In the genomic region with DNA sequence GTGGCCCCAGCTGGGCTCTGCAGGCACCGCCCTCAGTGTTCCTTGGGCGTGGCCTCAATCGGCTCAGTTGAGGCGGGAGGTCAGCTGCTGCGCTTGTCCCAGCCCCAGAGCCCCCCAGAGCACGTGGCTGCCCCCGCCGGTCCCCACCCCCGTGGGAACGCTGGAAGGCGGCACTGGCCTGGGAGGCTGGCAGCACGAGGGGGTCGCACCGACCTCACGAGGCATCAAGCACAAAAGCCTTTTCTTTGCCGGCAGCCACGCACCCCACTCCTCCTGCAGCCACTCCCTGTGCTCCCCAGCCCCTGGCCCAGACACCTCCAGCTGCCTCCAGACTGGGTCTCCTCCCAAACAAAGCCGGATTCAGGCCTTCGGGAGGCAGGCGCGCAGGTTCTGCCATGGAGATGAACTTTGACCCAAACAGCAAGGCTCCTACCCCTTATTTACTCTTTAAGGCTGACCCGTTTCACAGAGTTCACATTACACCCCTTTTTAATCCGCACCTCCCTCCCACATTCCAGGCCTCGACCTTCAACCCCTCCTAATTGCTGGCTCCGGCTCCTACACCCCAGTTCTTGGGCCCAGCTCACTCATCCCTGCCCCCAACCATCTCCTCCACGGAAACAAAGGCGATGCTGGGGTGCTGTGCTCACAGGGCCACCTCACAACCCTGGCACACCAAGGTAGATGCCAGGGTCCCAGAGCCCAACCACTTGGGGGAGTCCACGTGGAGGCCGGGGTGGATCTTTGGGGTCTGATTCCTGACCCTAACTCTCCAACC, we compare ENCODE assay signal across 1 cellular context.
TF ChIP-seq lines count a peak whose summit lies in the region.

No MANE protein-coding gene starts in this region.

TF ChIP-seq in HepG2, 621 proteins besides CTCF, POLR2A, EP300 and RAD21 (continued from another document and continues in another):
- peak; percentile 45; the same call in 1 of the 2 replicates for TF ChIP-seq HOMEZ (CRISPR knock-in tag; IDR thresholded peaks at IDR 0.05; ENCODE audit: low read depth)
- peak; percentile 89 for TF ChIP-seq NCOA2 (CRISPR knock-in tag; IDR thresholded peaks at IDR 0.05)
- TF ChIP-seq ZNF232 (CRISPR knock-in tag; IDR thresholded peaks at IDR 0.05; ENCODE audit: borderline replicate concordance): peak; percentile 39; the same call in 1 of the 2 replicates
- TF ChIP-seq ZNF230 (CRISPR knock-in tag; IDR thresholded peaks at IDR 0.05): 0 out of 2 replicates have a peak, but pooled peaks have one; percentile 25
- TF ChIP-seq ZMYM3 (CRISPR knock-in tag; IDR thresholded peaks at IDR 0.05): peak; percentile 71
- peak; percentile 94 for TF ChIP-seq HNRNPL (IDR thresholded peaks at IDR 0.05; ENCODE audit: low read depth, low read length)
- TF ChIP-seq, protein P1, sequence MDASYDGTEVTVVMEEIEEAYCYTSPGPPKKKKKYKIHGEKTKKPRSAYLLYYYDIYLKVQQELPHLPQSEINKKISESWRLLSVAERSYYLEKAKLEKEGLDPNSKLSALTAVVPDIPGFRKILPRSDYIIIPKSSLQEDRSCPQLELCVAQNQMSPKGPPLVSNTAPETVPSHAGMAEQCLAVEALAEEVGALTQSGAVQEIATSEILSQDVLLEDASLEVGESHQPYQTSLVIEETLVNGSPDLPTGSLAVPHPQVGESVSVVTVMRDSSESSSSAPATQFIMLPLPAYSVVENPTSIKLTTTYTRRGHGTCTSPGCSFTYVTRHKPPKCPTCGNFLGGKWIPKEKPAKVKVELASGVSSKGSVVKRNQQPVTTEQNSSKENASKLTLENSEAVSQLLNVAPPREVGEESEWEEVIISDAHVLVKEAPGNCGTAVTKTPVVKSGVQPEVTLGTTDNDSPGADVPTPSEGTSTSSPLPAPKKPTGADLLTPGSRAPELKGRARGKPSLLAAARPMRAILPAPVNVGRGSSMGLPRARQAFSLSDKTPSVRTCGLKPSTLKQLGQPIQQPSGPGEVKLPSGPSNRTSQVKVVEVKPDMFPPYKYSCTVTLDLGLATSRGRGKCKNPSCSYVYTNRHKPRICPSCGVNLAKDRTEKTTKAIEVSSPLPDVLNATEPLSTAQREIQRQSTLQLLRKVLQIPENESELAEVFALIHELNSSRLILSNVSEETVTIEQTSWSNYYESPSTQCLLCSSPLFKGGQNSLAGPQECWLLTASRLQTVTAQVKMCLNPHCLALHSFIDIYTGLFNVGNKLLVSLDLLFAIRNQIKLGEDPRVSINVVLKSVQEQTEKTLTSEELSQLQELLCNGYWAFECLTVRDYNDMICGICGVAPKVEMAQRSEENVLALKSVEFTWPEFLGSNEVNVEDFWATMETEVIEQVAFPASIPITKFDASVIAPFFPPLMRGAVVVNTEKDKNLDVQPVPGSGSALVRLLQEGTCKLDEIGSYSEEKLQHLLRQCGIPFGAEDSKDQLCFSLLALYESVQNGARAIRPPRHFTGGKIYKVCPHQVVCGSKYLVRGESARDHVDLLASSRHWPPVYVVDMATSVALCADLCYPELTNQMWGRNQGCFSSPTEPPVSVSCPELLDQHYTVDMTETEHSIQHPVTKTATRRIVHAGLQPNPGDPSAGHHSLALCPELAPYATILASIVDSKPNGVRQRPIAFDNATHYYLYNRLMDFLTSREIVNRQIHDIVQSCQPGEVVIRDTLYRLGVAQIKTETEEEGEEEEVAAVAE (CRISPR knock-in tag; IDR thresholded peaks at IDR 0.05; ENCODE audit: borderline replicate concordance): no peak
- TF ChIP-seq RARG (CRISPR knock-in tag; IDR thresholded peaks at IDR 0.05; ENCODE audit: low read depth): no peak
- peak; percentile 89 for TF ChIP-seq LCORL (IDR thresholded peaks at IDR 0.05)
- TF ChIP-seq LCORL (CRISPR knock-in tag; IDR thresholded peaks at IDR 0.05): peak; percentile 100
- peak; percentile 60; the same call in 1 of the 2 replicates for TF ChIP-seq FOXJ3 (CRISPR knock-in tag; IDR thresholded peaks at IDR 0.05; ENCODE audit: borderline replicate concordance)
- peak; percentile 67 for TF ChIP-seq ZMYM2 (CRISPR knock-in tag; IDR thresholded peaks at IDR 0.05)
- TF ChIP-seq FOXP1 (IDR thresholded peaks at IDR 0.05): 0 out of 2 replicates have a peak, but pooled peaks have one; percentile 11
- peak; percentile 85 for TF ChIP-seq FOXP1 (CRISPR knock-in tag; IDR thresholded peaks at IDR 0.05)
- peak; percentile 55; the same call in 1 of the 2 replicates for TF ChIP-seq MXD3 (CRISPR knock-in tag; IDR thresholded peaks at IDR 0.05)
- 0 out of 2 replicates have a peak, but pooled peaks have one; percentile 88 for TF ChIP-seq MATR3 (CRISPR knock-in tag; IDR thresholded peaks at IDR 0.05)
- 0 out of 2 replicates have a peak, but pooled peaks have one; percentile 64 for TF ChIP-seq RBAK (CRISPR knock-in tag; IDR thresholded peaks at IDR 0.05)
- peak; percentile 91; the same call in 1 of the 2 replicates for TF ChIP-seq MED1 (CRISPR knock-in tag; IDR thresholded peaks at IDR 0.05)
- 0 out of 2 replicates have a peak, but pooled peaks have one; percentile 57 for TF ChIP-seq ZNF615 (CRISPR knock-in tag; IDR thresholded peaks at IDR 0.05; ENCODE audit: borderline replicate concordance)
- TF ChIP-seq ZBTB25 (CRISPR knock-in tag; IDR thresholded peaks at IDR 0.05): peak; percentile 72; the same call in 1 of the 2 replicates
- peak; percentile 47; the same call in 1 of the 2 replicates for TF ChIP-seq FOXC1 (CRISPR knock-in tag; IDR thresholded peaks at IDR 0.05; ENCODE audit: borderline replicate concordance)
- TF ChIP-seq ZNF792 (CRISPR knock-in tag; IDR thresholded peaks at IDR 0.05): peak; percentile 98
- peak; percentile 79 for TF ChIP-seq TARDBP (CRISPR knock-in tag; IDR thresholded peaks at IDR 0.05)
- no peak for TF ChIP-seq ZFP62 (CRISPR knock-in tag; IDR thresholded peaks at IDR 0.05)
- peak; percentile 82 for TF ChIP-seq FOXO1 (CRISPR knock-in tag; IDR thresholded peaks at IDR 0.05)
- TF ChIP-seq ZNF451 (CRISPR knock-in tag; IDR thresholded peaks at IDR 0.05): peak; percentile 18; the same call in 1 of the 2 replicates
- TF ChIP-seq, protein P2, sequence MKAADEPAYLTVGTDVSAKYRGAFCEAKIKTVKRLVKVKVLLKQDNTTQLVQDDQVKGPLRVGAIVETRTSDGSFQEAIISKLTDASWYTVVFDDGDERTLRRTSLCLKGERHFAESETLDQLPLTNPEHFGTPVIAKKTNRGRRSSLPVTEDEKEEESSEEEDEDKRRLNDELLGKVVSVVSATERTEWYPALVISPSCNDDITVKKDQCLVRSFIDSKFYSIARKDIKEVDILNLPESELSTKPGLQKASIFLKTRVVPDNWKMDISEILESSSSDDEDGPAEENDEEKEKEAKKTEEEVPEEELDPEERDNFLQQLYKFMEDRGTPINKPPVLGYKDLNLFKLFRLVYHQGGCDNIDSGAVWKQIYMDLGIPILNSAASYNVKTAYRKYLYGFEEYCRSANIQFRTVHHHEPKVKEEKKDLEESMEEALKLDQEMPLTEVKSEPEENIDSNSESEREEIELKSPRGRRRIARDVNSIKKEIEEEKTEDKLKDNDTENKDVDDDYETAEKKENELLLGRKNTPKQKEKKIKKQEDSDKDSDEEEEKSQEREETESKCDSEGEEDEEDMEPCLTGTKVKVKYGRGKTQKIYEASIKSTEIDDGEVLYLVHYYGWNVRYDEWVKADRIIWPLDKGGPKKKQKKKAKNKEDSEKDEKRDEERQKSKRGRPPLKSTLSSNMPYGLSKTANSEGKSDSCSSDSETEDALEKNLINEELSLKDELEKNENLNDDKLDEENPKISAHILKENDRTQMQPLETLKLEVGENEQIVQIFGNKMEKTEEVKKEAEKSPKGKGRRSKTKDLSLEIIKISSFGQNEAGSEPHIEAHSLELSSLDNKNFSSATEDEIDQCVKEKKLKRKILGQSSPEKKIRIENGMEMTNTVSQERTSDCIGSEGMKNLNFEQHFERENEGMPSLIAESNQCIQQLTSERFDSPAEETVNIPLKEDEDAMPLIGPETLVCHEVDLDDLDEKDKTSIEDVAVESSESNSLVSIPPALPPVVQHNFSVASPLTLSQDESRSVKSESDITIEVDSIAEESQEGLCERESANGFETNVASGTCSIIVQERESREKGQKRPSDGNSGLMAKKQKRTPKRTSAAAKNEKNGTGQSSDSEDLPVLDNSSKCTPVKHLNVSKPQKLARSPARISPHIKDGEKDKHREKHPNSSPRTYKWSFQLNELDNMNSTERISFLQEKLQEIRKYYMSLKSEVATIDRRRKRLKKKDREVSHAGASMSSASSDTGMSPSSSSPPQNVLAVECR (CRISPR knock-in tag; IDR thresholded peaks at IDR 0.05; ENCODE audit: borderline replicate concordance): peak; percentile 66; the same call in 1 of the 2 replicates
- TF ChIP-seq ZNF607 (CRISPR knock-in tag; IDR thresholded peaks at IDR 0.05; ENCODE audit: borderline replicate concordance): peak; percentile 42; the same call in 1 of the 2 replicates
- TF ChIP-seq HMG20A (CRISPR knock-in tag; IDR thresholded peaks at IDR 0.05; ENCODE audit: borderline replicate concordance): peak; percentile 46; the same call in 1 of the 2 replicates
- peak; percentile 98 for TF ChIP-seq FOXA3 (CRISPR knock-in tag; IDR thresholded peaks at IDR 0.05)
- peak; percentile 86 to 94 for TF ChIP-seq NR2F1 (CRISPR knock-in tag; IDR thresholded peaks at IDR 0.05)
- TF ChIP-seq ARNT2 (CRISPR knock-in tag; IDR thresholded peaks at IDR 0.05; ENCODE audit: low read depth): peak; percentile 96
- TF ChIP-seq, protein P3, sequence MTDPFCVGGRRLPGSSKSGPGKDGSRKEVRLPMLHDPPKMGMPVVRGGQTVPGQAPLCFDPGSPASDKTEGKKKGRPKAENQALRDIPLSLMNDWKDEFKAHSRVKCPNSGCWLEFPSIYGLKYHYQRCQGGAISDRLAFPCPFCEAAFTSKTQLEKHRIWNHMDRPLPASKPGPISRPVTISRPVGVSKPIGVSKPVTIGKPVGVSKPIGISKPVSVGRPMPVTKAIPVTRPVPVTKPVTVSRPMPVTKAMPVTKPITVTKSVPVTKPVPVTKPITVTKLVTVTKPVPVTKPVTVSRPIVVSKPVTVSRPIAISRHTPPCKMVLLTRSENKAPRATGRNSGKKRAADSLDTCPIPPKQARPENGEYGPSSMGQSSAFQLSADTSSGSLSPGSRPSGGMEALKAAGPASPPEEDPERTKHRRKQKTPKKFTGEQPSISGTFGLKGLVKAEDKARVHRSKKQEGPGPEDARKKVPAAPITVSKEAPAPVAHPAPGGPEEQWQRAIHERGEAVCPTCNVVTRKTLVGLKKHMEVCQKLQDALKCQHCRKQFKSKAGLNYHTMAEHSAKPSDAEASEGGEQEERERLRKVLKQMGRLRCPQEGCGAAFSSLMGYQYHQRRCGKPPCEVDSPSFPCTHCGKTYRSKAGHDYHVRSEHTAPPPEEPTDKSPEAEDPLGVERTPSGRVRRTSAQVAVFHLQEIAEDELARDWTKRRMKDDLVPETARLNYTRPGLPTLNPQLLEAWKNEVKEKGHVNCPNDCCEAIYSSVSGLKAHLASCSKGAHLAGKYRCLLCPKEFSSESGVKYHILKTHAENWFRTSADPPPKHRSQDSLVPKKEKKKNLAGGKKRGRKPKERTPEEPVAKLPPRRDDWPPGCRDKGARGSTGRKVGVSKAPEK (CRISPR knock-in tag; IDR thresholded peaks at IDR 0.05; ENCODE audit: borderline replicate concordance): peak; percentile 85; the same call in 1 of the 2 replicates
- no peak for TF ChIP-seq NCOA5 (CRISPR knock-in tag; IDR thresholded peaks at IDR 0.05)
- TF ChIP-seq IRF2 (CRISPR knock-in tag; IDR thresholded peaks at IDR 0.05): peak; percentile 64; the same call in 1 of the 2 replicates
- peak; percentile 24; the same call in 1 of the 2 replicates for TF ChIP-seq ZFP90 (CRISPR knock-in tag; IDR thresholded peaks at IDR 0.05; ENCODE audit: borderline replicate concordance)
- peak; percentile 43; the same call in 1 of the 2 replicates for TF ChIP-seq EEA1 (CRISPR knock-in tag; IDR thresholded peaks at IDR 0.05; ENCODE audit: borderline replicate concordance)
- TF ChIP-seq ONECUT2 (CRISPR knock-in tag; IDR thresholded peaks at IDR 0.05): no peak
- TF ChIP-seq FOXK1 (CRISPR knock-in tag; IDR thresholded peaks at IDR 0.05; ENCODE audit: borderline replicate concordance, low read depth): peak; percentile 66
- TF ChIP-seq CREM (IDR thresholded peaks at IDR 0.05): peak; percentile 85
- TF ChIP-seq CREM (CRISPR knock-in tag; IDR thresholded peaks at IDR 0.05): no peak
- TF ChIP-seq AKAP8 (CRISPR knock-in tag; IDR thresholded peaks at IDR 0.05): peak; percentile 97
- TF ChIP-seq MTA1 (CRISPR knock-in tag; IDR thresholded peaks at IDR 0.05; ENCODE audit: borderline replicate concordance): peak; percentile 89; the same call in 1 of the 2 replicates
- peak; percentile 49; the same call in 1 of the 2 replicates for TF ChIP-seq ZNF160 (CRISPR knock-in tag; IDR thresholded peaks at IDR 0.05)
- 0 out of 2 replicates have a peak, but pooled peaks have one; percentile 42 for TF ChIP-seq POGK (CRISPR knock-in tag; conservative IDR thresholded peaks at IDR 0.05)
- TF ChIP-seq HDAC1 (CRISPR knock-in tag; IDR thresholded peaks at IDR 0.05): peak; percentile 96
